ENCODE assay signal across 8 cellular contexts in the genomic region with DNA sequence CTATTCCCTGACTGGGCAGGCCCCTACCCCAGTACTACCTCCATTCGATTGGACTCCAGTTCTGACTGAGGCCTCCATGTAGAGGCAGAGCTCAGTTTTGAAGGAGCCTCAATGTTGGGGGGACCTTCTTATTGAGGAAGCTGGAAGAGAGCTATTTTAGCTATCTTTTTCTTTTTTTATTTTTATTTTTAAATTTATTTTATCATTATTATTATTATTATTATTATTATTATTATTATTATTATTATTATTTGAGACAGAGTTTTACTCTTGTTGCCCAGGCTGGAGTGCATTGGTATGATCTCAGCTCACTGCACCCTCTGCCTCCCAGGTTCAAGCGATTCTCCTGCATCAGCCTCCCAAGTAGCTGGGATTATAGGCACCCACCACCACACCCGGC. TPM values are rescaled to one million over a fixed set of nuclear protein-coding genes. Genes with fewer than 3 reads are reported as not detected.
"Had no signal": no experiment of that assay in that cellular context is flagged by ENCODE, and none has a peak within 500 bp of the region (broad histone marks: within the 10 kb centered on the region; RNA-seq: fewer than 3 reads in every experiment).

No MANE protein-coding gene starts in this region.

RNA-seq across cellular contexts. Expression of a gene that starts 55.2 kb away (rescaled TPM):
- total RNA-seq: hepatocyte, kidney epithelial cell, left lobe of liver, liver, lung microvascular endothelial cell, mammary epithelial cell had no signal
- polyA plus RNA-seq: hepatocyte, immature natural killer cell, keratinocyte, mammary epithelial cell had no signal
